ENCODE assay signal across 10 cellular contexts in the genomic region with DNA sequence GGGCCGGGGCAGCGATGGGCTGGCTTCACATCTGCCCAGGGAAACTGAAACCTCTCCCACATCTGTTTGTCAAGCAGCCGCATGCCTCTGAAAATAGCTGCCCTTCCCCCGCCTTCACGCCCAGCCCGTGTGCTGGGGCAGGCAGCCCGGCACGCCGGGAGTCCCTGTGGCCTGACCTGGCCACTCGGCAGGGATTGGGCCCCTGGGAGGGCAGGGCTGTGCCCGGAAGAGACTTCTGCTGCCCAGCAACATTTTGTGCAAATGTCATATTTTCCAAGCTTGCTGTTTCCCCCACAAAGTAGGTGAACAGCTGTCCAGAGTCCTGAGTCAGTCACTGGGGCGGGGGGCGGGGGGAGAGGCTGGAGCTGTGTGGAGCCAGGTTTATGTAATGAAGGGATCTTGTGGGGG. TPM values are rescaled to one million over a fixed set of nuclear protein-coding genes. Genes with fewer than 3 reads are reported as not detected.
DNase-seq lines count a peak whose midpoint lies in the region; ATAC-seq and TF ChIP-seq lines count a peak whose summit lies in the region.
"Had no signal": no experiment of that assay in that cellular context is flagged by ENCODE, and none has a peak within 500 bp of the region (broad histone marks: within the 10 kb centered on the region; RNA-seq: fewer than 3 reads in every experiment).

No MANE protein-coding gene starts in this region.

- H3K36me3 ChIP-seq in esophagus squamous epithelium, result peaks cover 0 to 11% (median 0%) of the 10 kb centered on the region in 3 donors

- intact Hi-C loops in esophagus squamous epithelium (cut with DNase I), result no loop called here

- no peak for TF ChIP-seq CTCF in esophagus squamous epithelium (IDR thresholded peaks at IDR 0.05)

- 5 to 6% methylated on average over 4 to 11 of the region's 13 CpGs for WGBS in esophagus squamous epithelium, 2 donors

- DNase-seq in AG08395 (ENCODE audit: low spot score) (peak; percentile 77), MV-4-11 (lab: John Stamatoyannopoulos, UW) (peak; percentile 34), myocyte (ENCODE audit: low read depth) (peak; percentile 80), NCI-H510A treated with DMSO at 0.1 percent for 48 hours (lab: John Stamatoyannopoulos, UW) (no peak), esophagus squamous epithelium (lab: John Stamatoyannopoulos, UW) (no peak)
- DNase-seq: T-cell had no signal

- TF ChIP-seq POLR2A in esophagus squamous epithelium (IDR thresholded peaks at IDR 0.05), result no peak

- H3K27ac ChIP-seq in esophagus squamous epithelium, result peak overlapping the region in 2 of 4 donors; percentile 9 to 33

- peak overlapping the region in 1 of 4 donors; percentile 45 for H3K4me3 ChIP-seq in esophagus squamous epithelium

- no peaks in the 10 kb centered on the region for H3K27me3 ChIP-seq in esophagus squamous epithelium

- H3K4me1 ChIP-seq in esophagus squamous epithelium, result peaks cover 4 to 29% (median 13%) of the 10 kb centered on the region in 3 donors

- H3K9me3 ChIP-seq in esophagus squamous epithelium, result no peaks in the 10 kb centered on the region
- H3K9me3 ChIP-seq: Caco-2 had no signal

- ATAC-seq in esophagus mucosa (peak; percentile 40), HG02870 (IDR thresholded peaks at IDR 0.05; ENCODE audit: unreplicated experiment) (no peak), HG02981 (IDR thresholded peaks at IDR 0.05; ENCODE audit: unreplicated experiment) (no peak)
- ATAC-seq: T-cell had no signal

RNA-seq across cellular contexts. Expression of gene COL27A1, which starts 8.2 kb away (rescaled TPM):
- total RNA-seq in esophagus mucosa (13.6 TPM), myocyte (2.9 and 3.5 TPM in 2 replicates), esophagus squamous epithelium (10 to 100 TPM in 2 of 4 donors, 1 to 10 TPM in 2; 7.5 to 34.0 (median 12.0) TPM)
- 4.1 TPM for polyA plus RNA-seq in myocyte (2012)

Comparison
In these comparisons a context has a peak if more than half of its experiments do, and no peak if none do; other contexts are left out.
1. DNase-seq: peak in AG08395 (single experiment), MV-4-11 (single experiment) and myocyte (single experiment); none in NCI-H510A treated with DMSO at 0.1 percent for 48 hours (single experiment) and esophagus squamous epithelium (single experiment).